23 cellular contexts compared by ENCODE assay signal in the genomic region with DNA sequence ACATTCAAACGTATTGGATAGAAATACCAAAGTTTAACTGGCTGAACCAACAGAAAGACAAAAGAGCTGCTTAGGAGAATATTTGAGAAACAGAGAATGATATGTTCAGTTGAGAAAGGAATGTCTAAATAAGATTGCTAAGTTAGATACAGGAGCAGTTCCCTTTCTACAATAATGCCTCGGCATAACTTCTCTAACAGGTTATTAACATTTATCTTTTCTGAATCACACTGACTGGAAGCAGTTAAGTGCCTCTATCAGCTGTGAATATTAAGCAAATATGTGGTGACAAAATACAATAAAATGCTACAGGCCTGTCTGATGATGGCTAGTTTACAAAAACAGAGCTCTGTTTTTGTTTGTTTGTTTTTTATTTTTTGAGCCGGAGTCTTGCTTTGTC.
"Had no signal": no experiment of that assay in that cellular context is flagged by ENCODE, and none has a peak within 500 bp of the region (broad histone marks: within the 10 kb centered on the region; RNA-seq: fewer than 3 reads in every experiment).

No MANE protein-coding gene starts in this region.

- DNase-seq: effector memory CD4-positive, alpha-beta T cell; foreskin fibroblast; glutamatergic neuron; immature natural killer cell; kidney; left cardiac atrium; left ventricle myocardium superior; mesenchymal stem cell; naive thymus-derived CD4-positive, alpha-beta T cell; nephron progenitor cell; stimulated activated CD4-positive, alpha-beta T cell treated with anti-CD3 and anti-CD28 coated beads, Interleukin-2, amount 100 ng/mL, for 24 hours; stimulated activated CD4-positive, alpha-beta T cell treated with anti-CD3 and anti-CD28 coated beads, Interleukin-4, amount 100 ng/mL, for 4 hours; stimulated activated naive B cell treated with anti-CD40 and anti-IgM and Interleukin-4, amounts not matched to agents 10 μg/mL and 1 μg/mL and 100 μg/mL, for 72 hours; stimulated activated naive CD8-positive, alpha-beta T cell treated with anti-CD3 and anti-CD28 coated beads, Interleukin-15, amount 100 ng/mL, for 72 hours; testis; transverse colon had no signal

- H3K4me1 ChIP-seq: esophagus muscularis mucosa, gastroesophageal sphincter, parathyroid adenoma, prostate gland, testis, transverse colon had no signal

- H3K4me3 ChIP-seq: esophagus muscularis mucosa, gastroesophageal sphincter, lung, prostate gland, testis, transverse colon had no signal

- ATAC-seq: gastroesophageal sphincter; left cardiac atrium; left ventricle myocardium superior; naive thymus-derived CD4-positive, alpha-beta T cell; sciatic nerve; stimulated activated naive B cell treated with anti-CD40 and anti-IgM and Interleukin-4, amounts not matched to agents 10 μg/mL and 1 μg/mL and 100 μg/mL, for 72 hours; stimulated activated naive CD8-positive, alpha-beta T cell treated with anti-CD3 and anti-CD28 coated beads, Interleukin-15, amount 100 ng/mL, for 72 hours had no signal

- H3K27ac ChIP-seq: epithelial cell of prostate, esophagus muscularis mucosa, gastroesophageal sphincter, parathyroid adenoma, prostate gland, testis, transverse colon had no signal

- H3K9me3 ChIP-seq: esophagus muscularis mucosa, gastroesophageal sphincter, prostate gland, testis, transverse colon had no signal

- H3K27me3 ChIP-seq: esophagus muscularis mucosa, gastroesophageal sphincter, testis, transverse colon had no signal

- H3K36me3 ChIP-seq: esophagus muscularis mucosa, gastroesophageal sphincter, prostate gland, transverse colon had no signal
